15 cellular contexts compared by ENCODE assay signal in the genomic region with DNA sequence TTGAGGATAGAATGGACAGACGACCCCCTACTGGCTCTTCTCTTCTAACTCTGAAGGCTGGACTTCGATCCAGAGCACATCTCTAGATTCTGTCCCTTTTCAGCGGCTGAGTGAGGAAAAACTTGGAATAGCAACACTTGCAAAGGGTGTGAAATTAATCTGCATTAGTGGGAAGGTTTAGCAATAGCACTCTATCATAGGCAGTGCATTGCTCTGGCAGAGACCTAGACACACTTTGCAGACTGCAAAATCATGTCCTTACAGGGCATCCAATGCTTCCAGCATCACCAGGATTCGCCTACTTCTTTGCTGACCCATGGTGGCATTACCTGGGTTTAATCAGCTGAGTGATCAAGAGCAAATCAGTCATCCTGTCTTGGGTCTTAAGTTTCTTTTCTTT. TPM values are rescaled to one million over a fixed set of nuclear protein-coding genes. Genes with fewer than 3 reads are reported as not detected.
A peak's percentile ranks its signal among the peaks of the same experiment; 100 is the strongest.
DNase-seq lines count a peak whose midpoint lies in the region; ATAC-seq and TF ChIP-seq lines count a peak whose summit lies in the region.
"Had no signal": no experiment of that assay in that cellular context is flagged by ENCODE, and none has a peak within 500 bp of the region (broad histone marks: within the 10 kb centered on the region; RNA-seq: fewer than 3 reads in every experiment).

No MANE protein-coding gene starts in this region.

- H3K36me3 Mint-ChIP-seq in IgD-negative memory B cell: peaks cover 8% of the 10 kb centered on the region
- H3K36me3 Mint-ChIP-seq: CD4-positive, CD25-positive, alpha-beta regulatory T cell had no signal

- ATAC-seq in gastrocnemius medialis: no peak

- H3K27me3 Mint-ChIP-seq in IgD-negative memory B cell: peaks cover 3% of the 10 kb centered on the region

- H3K27me3 ChIP-seq in right atrium auricular region (no peaks in the 10 kb centered on the region), gastrocnemius medialis (no peaks in the 10 kb centered on the region), Peyer's patch (no peaks in the 10 kb centered on the region)
- H3K27me3 ChIP-seq: BLaER1 had no signal

- peaks cover 22 to 37% (median 27%) of the 10 kb centered on the region in 3 donors for H3K4me1 Mint-ChIP-seq in IgD-negative memory B cell

- H3K36me3 ChIP-seq in right atrium auricular region: no peaks in the 10 kb centered on the region
- no peaks in the 10 kb centered on the region for H3K36me3 ChIP-seq in gastrocnemius medialis
- no peaks in the 10 kb centered on the region for H3K36me3 ChIP-seq in Peyer's patch
- H3K36me3 ChIP-seq: BLaER1 had no signal

- peaks cover 5 to 67% of the 10 kb centered on the region in 2 donors for H3K4me1 ChIP-seq in right atrium auricular region
- H3K4me1 ChIP-seq in gastrocnemius medialis: peaks cover 82 to 91% of the 10 kb centered on the region in 2 donors
- peaks cover 0 to 64% (median 8%) of the 10 kb centered on the region in 4 donors for H3K4me1 ChIP-seq in Peyer's patch

- no peak for TF ChIP-seq CTCF in right atrium auricular region (IDR thresholded peaks at IDR 0.05)
- no peak for TF ChIP-seq CTCF in gastrocnemius medialis (IDR thresholded peaks at IDR 0.05 in 4 of 5, conservative IDR thresholded peaks at IDR 0.05 in 1 of 5)
- TF ChIP-seq CTCF in Peyer's patch (IDR thresholded peaks at IDR 0.05): no peak

- peak overlapping the region; percentile 80 to 87 for H3K27ac ChIP-seq in right atrium auricular region
- peak overlapping the region; percentile 69 to 94 (median 80) for H3K27ac ChIP-seq in gastrocnemius medialis
- H3K27ac ChIP-seq in Peyer's patch: peak overlapping the region in 1 of 4 donors; percentile 85
- H3K27ac ChIP-seq: BLaER1 had no signal

- intact Hi-C loops in cardiac septum (cut with DNase I): no loop called here
- intact Hi-C loops in gastrocnemius medialis (cut with DNase I; ENCODE audit: low total_unique reads): no loop called here

- H3K9me3 ChIP-seq in right atrium auricular region (no peaks in the 10 kb centered on the region), gastrocnemius medialis (no peaks in the 10 kb centered on the region), Peyer's patch (no peaks in the 10 kb centered on the region)
- H3K9me3 ChIP-seq: BLaER1 had no signal

- in situ Hi-C loops in gastrocnemius medialis (cut with MboI; ENCODE audit: low sequenced_read_pairs in 4 of 4): no loop called here

- TF ChIP-seq POLR2A in gastrocnemius medialis (IDR thresholded peaks at IDR 0.05) (no peak), Peyer's patch (IDR thresholded peaks at IDR 0.05) (no peak)

- peak overlapping the region in 2 of 3 donors; percentile 4 to 56 for H3K27ac Mint-ChIP-seq in IgD-negative memory B cell
- H3K27ac Mint-ChIP-seq: HFFc6 had no signal

- no peaks in the 10 kb centered on the region for H3K9me3 Mint-ChIP-seq in IgD-negative memory B cell
- H3K9me3 Mint-ChIP-seq: HFFc6 had no signal

- H3K4me3 ChIP-seq in right atrium auricular region: no peak overlapping the region
- H3K4me3 ChIP-seq in gastrocnemius medialis: no peak overlapping the region
- no peak overlapping the region for H3K4me3 ChIP-seq in Peyer's patch
- H3K4me3 ChIP-seq: BLaER1 had no signal

- no peak overlapping the region for H3K4me3 Mint-ChIP-seq in IgD-negative memory B cell
- H3K4me3 Mint-ChIP-seq: CD4-positive, CD25-positive, alpha-beta regulatory T cell; HFFc6 had no signal

- DNase-seq in cardiac septum (ENCODE audit: low spot score): peak; percentile 15
- DNase-seq in right atrium auricular region (ENCODE audit: low spot score): no peak
- DNase-seq in gastrocnemius medialis: peak in 1 of 2 donors; percentile 3
- DNase-seq in SHP77 (lab: John Stamatoyannopoulos, UW): no peak
- DNase-seq in Peyer's patch: no peak
- no peak for DNase-seq in GM19238 (ENCODE audit: insufficient read length, low spot score)
- DNase-seq: 8988T; AML-193; CD4-positive, CD25-positive, alpha-beta regulatory T cell; DMS53; GF-D8; HCEC 1CT; HFFc6 had no signal

RNA-seq across cellular contexts. Expression of gene DAPK2, which starts 43.1 kb away (rescaled TPM):
- polyA plus RNA-seq in IgD-negative memory B cell: 7.7 TPM
- total RNA-seq in cardiac septum: 31.8 TPM
- total RNA-seq in right atrium auricular region: 10 to 100 TPM; 28.8 to 57.6 TPM
- 10 to 100 TPM; 28.5 to 70.8 (median 52.7) TPM for total RNA-seq in gastrocnemius medialis
- total RNA-seq in Peyer's patch: 100 to 1,000 TPM in 2 of 4 donors, 10 to 100 TPM in 2; 64.6 to 189 (median 125) TPM
- polyA plus RNA-seq: CD4-positive, CD25-positive, alpha-beta regulatory T cell had no signal
